ENCODE assay signal across 23 cellular contexts in genomic region chr11:121699801-121700200, GRCh38.
"Had no signal": no experiment of that assay in that cellular context is flagged by ENCODE, and none has a peak within 500 bp of the region (broad histone marks: within the 10 kb centered on the region; RNA-seq: fewer than 3 reads in every experiment).

No MANE protein-coding gene starts in this region.

- H3K27me3 ChIP-seq: gastrocnemius medialis, thyroid gland, upper lobe of left lung, vagina had no signal

- H3K9me3 ChIP-seq: gastrocnemius medialis, left ventricle myocardium inferior, lower lobe of right lung, psoas muscle, spleen, thyroid gland, upper lobe of left lung, vagina had no signal

- DNase-seq: cortex of kidney; effector memory CD4-positive, alpha-beta T cell; gastrocnemius medialis; glutamatergic neuron; left cardiac atrium; left ventricle myocardium inferior; lower lobe of right lung; mesenchymal stem cell; naive B cell; psoas muscle; spleen; stimulated activated CD4-positive, alpha-beta T cell treated with anti-CD3 and anti-CD28 coated beads, Interleukin-15, amount 100 ng/mL, for 24 hours; stimulated activated CD4-positive, alpha-beta T cell treated with anti-CD3 and anti-CD28 coated beads, Interleukin-1b, Interleukin-23, amount 100 ng/mL, for 48 hours; stimulated activated CD4-positive, alpha-beta T cell treated with anti-CD3 and anti-CD28 coated beads, Interleukin-4, amount 100 ng/mL, for 24 hours; stimulated activated naive CD8-positive, alpha-beta T cell treated with anti-CD3 and anti-CD28 coated beads, Interleukin-15, amount 100 ng/mL, for 72 hours; thyroid gland; upper lobe of left lung had no signal

- H3K4me3 ChIP-seq: gastrocnemius medialis, left ventricle myocardium inferior, lower lobe of right lung, psoas muscle, spleen, thyroid gland, upper lobe of left lung, vagina had no signal

- H3K4me1 Mint-ChIP-seq: naive B cell; stimulated activated memory B cell treated with anti-CD40 and anti-IgM and Interleukin-4, amounts not matched to agents 10 μg/mL and 1 μg/mL and 100 μg/mL, for 72 hours; stimulated activated naive CD8-positive, alpha-beta T cell treated with anti-CD3 and anti-CD28 coated beads, Interleukin-15, amount 100 ng/mL, for 72 hours had no signal

- H3K27ac Mint-ChIP-seq: naive B cell; stimulated activated memory B cell treated with anti-CD40 and anti-IgM and Interleukin-4, amounts not matched to agents 10 μg/mL and 1 μg/mL and 100 μg/mL, for 72 hours; stimulated activated naive CD8-positive, alpha-beta T cell treated with anti-CD3 and anti-CD28 coated beads, Interleukin-15, amount 100 ng/mL, for 72 hours had no signal

- H3K27ac ChIP-seq: gastrocnemius medialis, left ventricle myocardium inferior, lower lobe of right lung, parathyroid adenoma, psoas muscle, spleen, thyroid gland, upper lobe of left lung, vagina had no signal

- ATAC-seq: esophagus mucosa; gastrocnemius medialis; lower lobe of right lung; psoas muscle; sciatic nerve; stimulated activated memory B cell treated with anti-CD40 and anti-IgM and Interleukin-4, amounts not matched to agents 10 μg/mL and 1 μg/mL and 100 μg/mL, for 72 hours; stimulated activated naive CD8-positive, alpha-beta T cell treated with anti-CD3 and anti-CD28 coated beads, Interleukin-15, amount 100 ng/mL, for 72 hours had no signal

- H3K9me3 Mint-ChIP-seq: nephron; stimulated activated memory B cell treated with anti-CD40 and anti-IgM and Interleukin-4, amounts not matched to agents 10 μg/mL and 1 μg/mL and 100 μg/mL, for 72 hours; stimulated activated naive CD8-positive, alpha-beta T cell treated with anti-CD3 and anti-CD28 coated beads, Interleukin-15, amount 100 ng/mL, for 72 hours had no signal

- H3K36me3 Mint-ChIP-seq: naive B cell; stimulated activated memory B cell treated with anti-CD40 and anti-IgM and Interleukin-4, amounts not matched to agents 10 μg/mL and 1 μg/mL and 100 μg/mL, for 72 hours had no signal

- H3K36me3 ChIP-seq: gastrocnemius medialis, left ventricle myocardium inferior, lower lobe of right lung, spleen, thyroid gland, upper lobe of left lung, vagina had no signal

- H3K4me3 Mint-ChIP-seq: naive B cell; nephron; stimulated activated memory B cell treated with anti-CD40 and anti-IgM and Interleukin-4, amounts not matched to agents 10 μg/mL and 1 μg/mL and 100 μg/mL, for 72 hours; stimulated activated naive CD8-positive, alpha-beta T cell treated with anti-CD3 and anti-CD28 coated beads, Interleukin-15, amount 100 ng/mL, for 72 hours had no signal

- H3K4me1 ChIP-seq: lower lobe of right lung, parathyroid adenoma, psoas muscle, spleen, thyroid gland, upper lobe of left lung, vagina had no signal
